In genomic region chr13:96003304-96003703, GRCh38 we compare ENCODE assay signal across 13 cellular contexts. TPM values are rescaled to one million over a fixed set of nuclear protein-coding genes. Genes with fewer than 3 reads are reported as not detected.
DNase-seq lines count a peak whose midpoint lies in the region; ATAC-seq and TF ChIP-seq lines count a peak whose summit lies in the region.
"Had no signal": no experiment of that assay in that cellular context is flagged by ENCODE, and none has a peak within 500 bp of the region (broad histone marks: within the 10 kb centered on the region; RNA-seq: fewer than 3 reads in every experiment).

No MANE protein-coding gene starts in this region.

- H3K4me1 ChIP-seq in OCI-LY1 (ENCODE audit: insufficient read depth, low read length, severe bottlenecking): no peaks in the 10 kb centered on the region
- H3K4me1 ChIP-seq: tibial artery had no signal

- H3K36me3 Mint-ChIP-seq in neural crest cell (ENCODE audit: low read depth): peaks cover 37% of the 10 kb centered on the region

- peaks cover 19% of the 10 kb centered on the region for H3K36me3 ChIP-seq in OCI-LY1 (ENCODE audit: insufficient read depth, low read length)

- H3K9me3 Mint-ChIP-seq in neural crest cell: peaks cover 9% of the 10 kb centered on the region

- no peak overlapping the region for H3K4me2 ChIP-seq in OCI-LY1 (ENCODE audit: low read length)

- H3K9me3 ChIP-seq in OCI-LY1 (ENCODE audit: low read length): no peaks in the 10 kb centered on the region; the same call in 1 of the 2 replicates

- no peaks in the 10 kb centered on the region for H3F3A ChIP-seq in OCI-LY1 (ENCODE audit: insufficient read depth, low read length)

- H3K4me1 Mint-ChIP-seq in neural crest cell: no peaks in the 10 kb centered on the region

- no peak overlapping the region for H3K4me3 Mint-ChIP-seq in neural crest cell

- ATAC-seq in GM18907 (IDR thresholded peaks at IDR 0.05; ENCODE audit: unreplicated experiment): no peak
- no peak for ATAC-seq in GM18867 (IDR thresholded peaks at IDR 0.05; ENCODE audit: unreplicated experiment)

- DNase-seq in DMS 273 (lab: John Stamatoyannopoulos, UW; ENCODE audit: unreplicated experiment): peak; percentile 29
- no peak for DNase-seq in DMS 273 treated with DMSO at 0.1 percent for 48 hours (lab: John Stamatoyannopoulos, UW)
- peak; percentile 41 for DNase-seq in choroid plexus epithelial cell (ENCODE audit: low read depth)
- no peak for DNase-seq in neural crest cell (ENCODE audit: low read depth, low spot score)
- DNase-seq in NCI-H2107 (lab: John Stamatoyannopoulos, UW): no peak
- DNase-seq: activated CD4-positive, alpha-beta T cell treated with anti-CD3 and anti-CD28 coated beads for 48 hours; NCI-H2029 treated with DMSO at 0.1 percent for 48 hours; occipital lobe; tibial artery had no signal

- no peaks in the 10 kb centered on the region for H4K20me1 ChIP-seq in OCI-LY1 (ENCODE audit: insufficient read depth, low read length)

- no peak overlapping the region for H3K27ac Mint-ChIP-seq in neural crest cell (ENCODE audit: unreplicated experiment)

- no peak overlapping the region for H2AFZ ChIP-seq in OCI-LY1 (ENCODE audit: low read length)

- no peaks in the 10 kb centered on the region for H3K27me3 ChIP-seq in OCI-LY1 (ENCODE audit: insufficient read depth, low read length)
- H3K27me3 ChIP-seq: tibial artery had no signal

- H3K9ac ChIP-seq in OCI-LY1 (ENCODE audit: low read length): no peak overlapping the region

- no peak overlapping the region for H3K4me3 ChIP-seq in OCI-LY1 (ENCODE audit: low read depth, low read length, poor library complexity, severe bottlenecking)
- no peak overlapping the region for H3K4me3 ChIP-seq in choroid plexus epithelial cell (ENCODE audit: low read depth, low read length)
- H3K4me3 ChIP-seq: tibial artery had no signal

- H3K9me2 ChIP-seq in OCI-LY1 (ENCODE audit: low read depth, low read length): no peaks in the 10 kb centered on the region

- no peaks in the 10 kb centered on the region for H3K27me3 Mint-ChIP-seq in neural crest cell (ENCODE audit: low read depth)

- H3K27ac ChIP-seq in OCI-LY1 (ENCODE audit: low read depth, low read length, poor library complexity, severe bottlenecking): no peak overlapping the region
- H3K27ac ChIP-seq: 22Rv1, tibial artery had no signal

- TF ChIP-seq CTCF in OCI-LY1 (IDR thresholded peaks at IDR 0.05; ENCODE audit: low read length) (peak; percentile 38; the same call in 1 of the 2 replicates), choroid plexus epithelial cell (conservative IDR thresholded peaks at IDR 0.05; ENCODE audit: low read depth, low read length) (peak; percentile 30), neural crest cell (conservative IDR thresholded peaks at IDR 0.05) (peak; percentile 28)

- no peaks in the 10 kb centered on the region for H3K79me2 ChIP-seq in OCI-LY1 (ENCODE audit: insufficient read depth, low read length)

RNA-seq across cellular contexts. Expression of gene UGGT2, which starts 49.9 kb away (rescaled TPM):
- total RNA-seq in neural crest cell: 31.5 and 32.9 TPM in 2 replicates

Comparison
In these comparisons a context has a peak if more than half of its experiments do, and no peak if none do; other contexts are left out.
1. DNase-seq: peak in DMS 273 (single experiment) and choroid plexus epithelial cell (single experiment); none in DMS 273 treated with DMSO at 0.1 percent for 48 hours (single experiment), neural crest cell (single experiment) and NCI-H2107 (single experiment).
2. Peak in every context shown above with its lines, with median percentiles within 50 percentile points of each other: CTCF ChIP-seq.